In genomic region chr15:73029003-73029527, GRCh38 we compare ENCODE assay signal across 18 cellular contexts.
"Had no signal": no experiment of that assay in that cellular context is flagged by ENCODE, and none has a peak within 500 bp of the region (broad histone marks: within the 10 kb centered on the region; RNA-seq: fewer than 3 reads in every experiment).

No MANE protein-coding gene starts in this region.

- H3K4me3 Mint-ChIP-seq: activated T-cell treated with anti-CD3 and anti-CD28 coated beads, Interleukin-2, amount 50 U/mL, for 72 hours; naive B cell; stimulated activated effector memory CD8-positive, alpha-beta T cell treated with anti-CD3 and anti-CD28 coated beads, Interleukin-12 subunit alpha, Interleukin-12 subunit beta, amount 100 ng/mL, for 72 hours; type B pancreatic cell had no signal

- H3K4me3 ChIP-seq: pancreas, sigmoid colon, stomach, testis had no signal

- H3K27me3 ChIP-seq: pancreas, sigmoid colon, testis had no signal

- ATAC-seq: activated naive CD4-positive, alpha-beta T cell treated with anti-CD3 and anti-CD28 coated beads, Interleukin-2, amount 50 U/mL, for 72 hours; activated T-cell treated with anti-CD3 and anti-CD28 coated beads, Interleukin-2, amount 50 U/mL, for 72 hours; left lobe of liver; pancreas; stimulated activated effector memory CD8-positive, alpha-beta T cell treated with anti-CD3 and anti-CD28 coated beads, Interleukin-12 subunit alpha, Interleukin-12 subunit beta, amount 100 ng/mL, for 72 hours had no signal

- H3K36me3 ChIP-seq: pancreas, sigmoid colon, stomach, WERI-Rb-1 had no signal

- DNase-seq: activated CD4-positive, alpha-beta T cell treated with anti-CD3 and anti-CD28 coated beads for 1 hour; activated effector memory CD4-positive, alpha-beta T cell treated with anti-CD3 and anti-CD28 coated beads, Interleukin-2, amount 50 U/mL, for 16 hours; activated T-cell treated with anti-CD3 and anti-CD28 coated beads, Interleukin-2, amount 50 U/mL, for 72 hours; dermis blood vessel endothelial cell; effector memory CD4-positive, alpha-beta T cell; foreskin fibroblast; naive B cell; pancreas; sigmoid colon; stimulated activated CD4-positive, alpha-beta T cell treated with anti-CD3 and anti-CD28 coated beads, Interleukin-4, amount 100 ng/mL, for 24 hours; stomach; T1000; testis; WERI-Rb-1 had no signal

- H3K9me3 ChIP-seq: pancreas, sigmoid colon, stomach, testis had no signal

- H3K27ac ChIP-seq: pancreas, sigmoid colon, stomach, testis, WERI-Rb-1 had no signal

- H3K36me3 Mint-ChIP-seq: activated naive CD4-positive, alpha-beta T cell treated with anti-CD3 and anti-CD28 coated beads, Interleukin-2, amount 50 U/mL, for 72 hours; naive B cell; stimulated activated effector memory CD8-positive, alpha-beta T cell treated with anti-CD3 and anti-CD28 coated beads, Interleukin-12 subunit alpha, Interleukin-12 subunit beta, amount 100 ng/mL, for 72 hours; type B pancreatic cell had no signal

- H3K4me1 ChIP-seq: sigmoid colon, stomach, testis had no signal

- H3K27ac Mint-ChIP-seq: activated naive CD4-positive, alpha-beta T cell treated with anti-CD3 and anti-CD28 coated beads, Interleukin-2, amount 50 U/mL, for 72 hours; activated T-cell treated with anti-CD3 and anti-CD28 coated beads, Interleukin-2, amount 50 U/mL, for 72 hours; naive B cell; stimulated activated effector memory CD8-positive, alpha-beta T cell treated with anti-CD3 and anti-CD28 coated beads, Interleukin-12 subunit alpha, Interleukin-12 subunit beta, amount 100 ng/mL, for 72 hours; type B pancreatic cell had no signal

- H3K9me3 Mint-ChIP-seq: activated naive CD4-positive, alpha-beta T cell treated with anti-CD3 and anti-CD28 coated beads, Interleukin-2, amount 50 U/mL, for 72 hours; activated T-cell treated with anti-CD3 and anti-CD28 coated beads, Interleukin-2, amount 50 U/mL, for 72 hours; stimulated activated effector memory CD8-positive, alpha-beta T cell treated with anti-CD3 and anti-CD28 coated beads, Interleukin-12 subunit alpha, Interleukin-12 subunit beta, amount 100 ng/mL, for 72 hours; type B pancreatic cell had no signal

- H3K4me1 Mint-ChIP-seq: naive B cell; stimulated activated effector memory CD8-positive, alpha-beta T cell treated with anti-CD3 and anti-CD28 coated beads, Interleukin-12 subunit alpha, Interleukin-12 subunit beta, amount 100 ng/mL, for 72 hours had no signal
